8 cellular contexts compared by ENCODE assay signal in the genomic region with DNA sequence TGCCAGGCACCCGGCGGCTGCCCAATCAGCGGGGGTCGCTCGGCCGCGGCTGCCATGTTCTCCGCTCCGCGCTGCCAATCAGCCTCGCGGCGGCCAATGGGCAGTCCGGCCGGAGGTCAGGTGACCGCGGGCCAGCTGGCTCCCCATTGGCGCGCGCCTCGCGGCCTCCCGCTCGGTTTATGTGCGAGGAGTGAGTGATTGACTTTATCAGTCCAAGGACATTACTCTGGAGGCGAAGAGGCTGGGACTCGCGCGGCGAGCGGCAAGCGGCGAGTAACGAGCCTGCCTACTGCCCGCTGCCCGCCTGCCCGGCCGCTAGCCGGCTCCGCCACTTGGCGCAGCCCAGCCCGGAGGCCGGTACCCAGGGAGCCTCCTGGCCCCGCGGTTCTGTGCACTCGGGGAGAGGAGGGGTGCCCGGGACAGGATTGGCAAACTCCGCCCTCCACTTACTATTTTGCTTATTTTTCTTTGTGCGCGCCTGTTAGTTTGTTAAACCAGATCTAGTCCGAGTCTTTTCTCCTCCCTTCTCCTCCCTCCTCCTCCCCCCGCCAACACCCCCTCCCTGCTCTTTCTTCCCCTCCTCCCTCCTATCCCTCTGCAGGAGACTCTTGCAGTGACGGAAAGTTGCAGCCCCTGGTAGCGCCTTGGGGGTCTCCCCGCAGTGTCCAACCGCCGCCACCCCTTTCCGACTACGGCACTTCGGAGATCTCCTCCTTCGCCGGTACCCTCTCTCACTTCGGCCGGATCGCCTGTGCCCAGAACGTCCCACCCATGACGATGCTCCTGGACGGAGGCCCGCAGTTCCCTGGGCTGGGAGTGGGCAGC.
A peak's percentile ranks its signal among the peaks of the same experiment; 100 is the strongest.
DNase-seq lines count a peak whose midpoint lies in the region; ATAC-seq lines count a peak whose summit lies in the region.

ZIC3 (plus strand) TSS at position 207 of the 825 bp plus-strand sequence; CDS start at position 772, 565 bp downstream.

- H3K4me3 ChIP-seq in iPS-11a (ENCODE audit: low read depth, low read length) = peak within 1 kb of the TSS; percentile 72

- peaks cover 16% of the 10 kb centered on the region for H3K4me1 Mint-ChIP-seq in activated naive CD4-positive, alpha-beta T cell treated with anti-CD3 and anti-CD28 coated beads, Interleukin-2, amount 50 U/mL, for 24 hours

- peaks cover 34% of the 10 kb centered on the region for H3K27me3 Mint-ChIP-seq in activated naive CD4-positive, alpha-beta T cell treated with anti-CD3 and anti-CD28 coated beads, Interleukin-2, amount 50 U/mL, for 24 hours

- H3K27ac Mint-ChIP-seq in activated naive CD4-positive, alpha-beta T cell treated with anti-CD3 and anti-CD28 coated beads, Interleukin-2, amount 50 U/mL, for 24 hours = peak within 1 kb of the TSS; percentile 21

- no peak for ATAC-seq in GM21825 (IDR thresholded peaks at IDR 0.05; ENCODE audit: unreplicated experiment)
- ATAC-seq in HG02623 (IDR thresholded peaks at IDR 0.05; ENCODE audit: unreplicated experiment) = no peak
- no peak for ATAC-seq in GM19467 (IDR thresholded peaks at IDR 0.05; ENCODE audit: unreplicated experiment)

- peaks cover 4% of the 10 kb centered on the region for H3K36me3 Mint-ChIP-seq in activated naive CD4-positive, alpha-beta T cell treated with anti-CD3 and anti-CD28 coated beads, Interleukin-2, amount 50 U/mL, for 24 hours

- peak within 1 kb of the TSS; percentile 81 for H3K4me3 Mint-ChIP-seq in activated naive CD4-positive, alpha-beta T cell treated with anti-CD3 and anti-CD28 coated beads, Interleukin-2, amount 50 U/mL, for 24 hours

- no peaks in the 10 kb centered on the region for H3K9me3 Mint-ChIP-seq in activated naive CD4-positive, alpha-beta T cell treated with anti-CD3 and anti-CD28 coated beads, Interleukin-2, amount 50 U/mL, for 24 hours

- no peak for DNase-seq in activated naive CD4-positive, alpha-beta T cell (lab: John Stamatoyannopoulos, UW)
- peak; percentile 2 for DNase-seq in amniotic epithelial cell (ENCODE audit: low read depth)
- peak; percentile 92 for DNase-seq in retina

Comparison
In these comparisons a context has a peak if more than half of its experiments do, and no peak if none do; other contexts are left out.
1. DNase-seq: peak in amniotic epithelial cell (single experiment) and retina (single experiment); none in activated naive CD4-positive, alpha-beta T cell (0 of 4).